In genomic region chr15:85691350-85692240, GRCh38 we compare ENCODE assay signal across 8 cellular contexts.
A peak's percentile ranks its signal among the peaks of the same experiment; 100 is the strongest.
DNase-seq lines count a peak whose midpoint lies in the region; ATAC-seq and TF ChIP-seq lines count a peak whose summit lies in the region.

No MANE protein-coding gene starts in this region.

- peak; percentile 46 for DNase-seq in activated CD4-positive, alpha-beta T cell treated with anti-CD3 and anti-CD28 coated beads for 48 hours
- no peak for DNase-seq in activated CD4-positive, alpha-beta T cell treated with anti-CD3 and anti-CD28 coated beads for 1 hour
- DNase-seq in activated T-cell treated with anti-CD3 and anti-CD28 coated beads, Interleukin-2, amount 50 U/mL, for 48 hours, result peak; percentile 65
- no peak for DNase-seq in progenitor cell of endocrine pancreas (ENCODE audit: low spot score, unreplicated experiment)
- DNase-seq in NCI-H1105 treated with DMSO at 0.1 percent for 48 hours (lab: John Stamatoyannopoulos, UW), result no peak
- DNase-seq in iPS-NIHi7 (ENCODE audit: extremely low spot score), result no peak
- DNase-seq in substantia nigra (lab: John Stamatoyannopoulos, UW), result no peak

- no peaks in the 10 kb centered on the region for H3K27me3 Mint-ChIP-seq in progenitor cell of endocrine pancreas

- H3K27ac ChIP-seq in substantia nigra (ENCODE audit: low read depth, low read length, poor library complexity, severe bottlenecking), result no peak overlapping the region

- H3K27ac Mint-ChIP-seq in progenitor cell of endocrine pancreas, result peak overlapping the region; percentile 20

- H3K36me3 Mint-ChIP-seq in progenitor cell of endocrine pancreas (ENCODE audit: insufficient read depth), result peaks cover 12% of the 10 kb centered on the region

- peaks cover 16% of the 10 kb centered on the region for H3K4me1 Mint-ChIP-seq in progenitor cell of endocrine pancreas (ENCODE audit: low read depth)

- no peak overlapping the region for H3K4me3 Mint-ChIP-seq in progenitor cell of endocrine pancreas (ENCODE audit: low read depth)

- peak; percentile 32 for ATAC-seq in HG02885 (IDR thresholded peaks at IDR 0.05; ENCODE audit: poor library complexity, unreplicated experiment)

- H3K9me3 Mint-ChIP-seq in progenitor cell of endocrine pancreas (ENCODE audit: low read depth), result no peaks in the 10 kb centered on the region

- no peak for TF ChIP-seq CTCF in progenitor cell of endocrine pancreas (IDR thresholded peaks at IDR 0.05; ENCODE audit: unreplicated experiment)

Comparison
In these comparisons a context has a peak if more than half of its experiments do, and no peak if none do; other contexts are left out.
1. DNase-seq: peak in activated CD4-positive, alpha-beta T cell treated with anti-CD3 and anti-CD28 coated beads for 48 hours (single experiment) and activated T-cell treated with anti-CD3 and anti-CD28 coated beads, Interleukin-2, amount 50 U/mL, for 48 hours (2 of 2); none in activated CD4-positive, alpha-beta T cell treated with anti-CD3 and anti-CD28 coated beads for 1 hour (single experiment), progenitor cell of endocrine pancreas (single experiment), NCI-H1105 treated with DMSO at 0.1 percent for 48 hours (single experiment), iPS-NIHi7 (single experiment) and substantia nigra (0 of 49).